1 cellular context compared by ENCODE assay signal in genomic region chr17:7479139-7479388, GRCh38.
TF ChIP-seq lines count a peak whose summit lies in the region.

No MANE protein-coding gene starts in this region.

TF ChIP-seq in liver, 16 proteins besides CTCF, POLR2A, EP300 and RAD21 (continued from another document):
- no peak for TF ChIP-seq ZBTB33 (IDR thresholded peaks at IDR 0.05)
- TF ChIP-seq SP1 (IDR thresholded peaks at IDR 0.05), result no peak
- TF ChIP-seq GABPA (IDR thresholded peaks at IDR 0.05 in 1 of 2, conservative IDR thresholded peaks at IDR 0.05 in 1 of 2), result no peak
